Comparison of ENCODE assay signal across 10 cellular contexts in genomic region chr9:757246-757881, GRCh38.
DNase-seq lines count a peak whose midpoint lies in the region; ATAC-seq and TF ChIP-seq lines count a peak whose summit lies in the region.
"Had no signal": no experiment of that assay in that cellular context is flagged by ENCODE, and none has a peak within 500 bp of the region (broad histone marks: within the 10 kb centered on the region; RNA-seq: fewer than 3 reads in every experiment).

No MANE protein-coding gene starts in this region.

- H3K9me3 ChIP-seq in MG63 = no peaks in the 10 kb centered on the region
- H3K9me3 ChIP-seq in iPS DF 6.9 (ENCODE audit: control insufficient read depth, insufficient read depth, low read length) = no peaks in the 10 kb centered on the region
- no peaks in the 10 kb centered on the region for H3K9me3 ChIP-seq in testis
- H3K9me3 ChIP-seq in T-helper 17 cell (ENCODE audit: control insufficient read depth, low read length, poor library complexity, severe bottlenecking) = no peaks in the 10 kb centered on the region
- H3K9me3 ChIP-seq: neutrophil had no signal

- DNase-seq in DMS53 (lab: John Stamatoyannopoulos, UW) (peak; percentile 34), DMS53 treated with DMSO at 0.1 percent for 48 hours (lab: John Stamatoyannopoulos, UW; ENCODE audit: unreplicated experiment) (no peak), MG63 (peak; percentile 58), amniotic stem cell (lab: John Stamatoyannopoulos, UW) (peak; percentile 43), iPS DF 6.9 (ENCODE audit: low read depth, low spot score) (peak; percentile 37), testis (peak; percentile 57), T-helper 17 cell (no peak)

- H3K4me1 Mint-ChIP-seq in T-helper 17 cell = peaks cover 3% of the 10 kb centered on the region
- no peaks in the 10 kb centered on the region for H3K4me1 Mint-ChIP-seq in stimulated activated memory B cell treated with anti-CD40 and anti-IgM and Interleukin-4, amounts not matched to agents 10 μg/mL and 1 μg/mL and 100 μg/mL, for 72 hours
- H3K4me1 Mint-ChIP-seq: B cell had no signal

- H3K4me1 ChIP-seq in iPS DF 6.9 (ENCODE audit: control insufficient read depth, insufficient read depth, low read length) (no peaks in the 10 kb centered on the region), testis (no peaks in the 10 kb centered on the region)

- peaks cover 14% of the 10 kb centered on the region for H3K27me3 Mint-ChIP-seq in T-helper 17 cell
- H3K27me3 Mint-ChIP-seq in stimulated activated memory B cell treated with anti-CD40 and anti-IgM and Interleukin-4, amounts not matched to agents 10 μg/mL and 1 μg/mL and 100 μg/mL, for 72 hours = peaks cover 27% of the 10 kb centered on the region

- no peak for TF ChIP-seq POLR2A in testis (IDR thresholded peaks at IDR 0.05)

- WGBS in iPS DF 6.9 (ENCODE audit: insufficient coverage, insufficient read length) = no CpG with 5 or more reads among the region's 13 CpGs
- 79 to 80% methylated on average over 9 to 13 of the region's 13 CpGs for WGBS in testis, 2 donors

- H3K4me3 Mint-ChIP-seq in T-helper 17 cell = no peak overlapping the region
- H3K4me3 Mint-ChIP-seq in stimulated activated memory B cell treated with anti-CD40 and anti-IgM and Interleukin-4, amounts not matched to agents 10 μg/mL and 1 μg/mL and 100 μg/mL, for 72 hours = no peak overlapping the region
- H3K4me3 Mint-ChIP-seq: B cell had no signal

- peak in 2 of 3 experiments; percentile 52 to 53 for TF ChIP-seq CTCF in testis (IDR thresholded peaks at IDR 0.05)

- H3K27me3 ChIP-seq in MG63 = no peaks in the 10 kb centered on the region
- no peaks in the 10 kb centered on the region for H3K27me3 ChIP-seq in iPS DF 6.9 (ENCODE audit: control insufficient read depth, insufficient read depth, low read length)
- no peaks in the 10 kb centered on the region for H3K27me3 ChIP-seq in testis
- H3K27me3 ChIP-seq: neutrophil had no signal

- no peak for ATAC-seq in T-helper 17 cell
- ATAC-seq in stimulated activated memory B cell treated with anti-CD40 and anti-IgM and Interleukin-4, amounts not matched to agents 10 μg/mL and 1 μg/mL and 100 μg/mL, for 72 hours = no peak

- H3K27ac Mint-ChIP-seq in T-helper 17 cell = no peak overlapping the region
- H3K27ac Mint-ChIP-seq in stimulated activated memory B cell treated with anti-CD40 and anti-IgM and Interleukin-4, amounts not matched to agents 10 μg/mL and 1 μg/mL and 100 μg/mL, for 72 hours = no peak overlapping the region
- H3K27ac Mint-ChIP-seq: B cell had no signal

- no peaks in the 10 kb centered on the region for H3K36me3 Mint-ChIP-seq in T-helper 17 cell (ENCODE audit: low read depth)
- no peaks in the 10 kb centered on the region for H3K36me3 Mint-ChIP-seq in stimulated activated memory B cell treated with anti-CD40 and anti-IgM and Interleukin-4, amounts not matched to agents 10 μg/mL and 1 μg/mL and 100 μg/mL, for 72 hours

- H3K9me3 Mint-ChIP-seq in stimulated activated memory B cell treated with anti-CD40 and anti-IgM and Interleukin-4, amounts not matched to agents 10 μg/mL and 1 μg/mL and 100 μg/mL, for 72 hours = no peaks in the 10 kb centered on the region

- H3K4me3 ChIP-seq in MG63 (no peak overlapping the region), iPS DF 6.9 (ENCODE audit: low read length) (no peak overlapping the region), testis (no peak overlapping the region)

- H3K27ac ChIP-seq in iPS DF 6.9 (ENCODE audit: low read length) = no peak overlapping the region
- H3K27ac ChIP-seq in testis = no peak overlapping the region
- H3K27ac ChIP-seq: neutrophil had no signal

- H3K36me3 ChIP-seq in MG63 (peaks cover 10% of the 10 kb centered on the region), iPS DF 6.9 (ENCODE audit: control insufficient read depth, insufficient read depth, low read length) (no peaks in the 10 kb centered on the region), testis (ENCODE audit: low read depth, missing control alignments) (no peaks in the 10 kb centered on the region)
- H3K36me3 ChIP-seq: neutrophil had no signal

- intact Hi-C loops in testis (cut with DNase I; ENCODE audit: low total_unique reads) = loop anchor here (5.0 kb wide), 1 partner anchor 140 kb away; no protein-coding TSS in a partner anchor

Comparison
In these comparisons a context has a peak if more than half of its experiments do, and no peak if none do; other contexts are left out.
1. DNase-seq: peak in DMS53 (single experiment), MG63 (single experiment), amniotic stem cell (single experiment), iPS DF 6.9 (single experiment) and testis (single experiment); none in DMS53 treated with DMSO at 0.1 percent for 48 hours (single experiment) and T-helper 17 cell (0 of 3).